Comparison of ENCODE assay signal across 12 cellular contexts in the genomic region with DNA sequence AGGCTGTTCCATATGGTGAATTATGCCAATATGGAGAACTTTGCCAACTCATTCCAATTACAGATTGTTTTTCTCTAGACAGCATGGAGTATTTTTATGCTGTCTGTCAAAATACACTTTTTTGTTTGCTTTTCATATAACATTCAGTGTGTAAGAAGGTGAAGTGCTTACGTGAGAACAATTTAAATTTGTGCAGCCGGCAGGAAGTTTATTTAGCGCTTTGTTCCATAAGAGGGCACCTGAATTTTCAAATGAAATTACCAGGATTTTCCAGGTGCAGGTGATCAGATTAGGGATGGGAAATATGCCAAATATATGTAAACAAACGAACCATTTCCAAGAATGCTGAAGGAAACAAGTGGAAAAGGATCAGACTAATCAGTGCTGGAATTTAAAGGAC.
"Had no signal": no experiment of that assay in that cellular context is flagged by ENCODE, and none has a peak within 500 bp of the region (broad histone marks: within the 10 kb centered on the region; RNA-seq: fewer than 3 reads in every experiment).

No MANE protein-coding gene starts in this region.

- DNase-seq: activated effector memory CD4-positive, alpha-beta T cell treated with Interleukin-2 at 50 U/mL for 16 hours; activated T-cell treated with anti-CD3 and anti-CD28 coated beads, Interleukin-2, amount 50 U/mL, for 1 hour; effector memory CD4-positive, alpha-beta T cell; gastrocnemius medialis; kidney; left ventricle myocardium inferior; occipital lobe; psoas muscle; right lobe of liver; stimulated activated CD4-positive, alpha-beta T cell treated with anti-CD3 and anti-CD28 coated beads, Interleukin-1b, Interleukin-23, amount 100 ng/mL, for 48 hours; stimulated activated naive CD4-positive, alpha-beta T cell; upper lobe of left lung had no signal

- ATAC-seq: gastrocnemius medialis, psoas muscle, right lobe of liver had no signal
